ENCODE assay signal across 9 cellular contexts in genomic region chr5:66554211-66554610, GRCh38. TPM values are rescaled to one million over a fixed set of nuclear protein-coding genes. Genes with fewer than 3 reads are reported as not detected.
A peak's percentile ranks its signal among the peaks of the same experiment; 100 is the strongest.
DNase-seq lines count a peak whose midpoint lies in the region; ATAC-seq and TF ChIP-seq lines count a peak whose summit lies in the region.
"Had no signal": no experiment of that assay in that cellular context is flagged by ENCODE, and none has a peak within 500 bp of the region (broad histone marks: within the 10 kb centered on the region; RNA-seq: fewer than 3 reads in every experiment).

No MANE protein-coding gene starts in this region.

- no peak overlapping the region for H3K9ac ChIP-seq in SU-DHL-6 (ENCODE audit: low read length)

- no peak for TF ChIP-seq POLR2A in vagina (IDR thresholded peaks at IDR 0.05)

- no peaks in the 10 kb centered on the region for H3K4me1 ChIP-seq in vagina
- H3K4me1 ChIP-seq: adrenal gland had no signal

- H3F3A ChIP-seq in SU-DHL-6 (ENCODE audit: insufficient read depth), result no peaks in the 10 kb centered on the region; the same call in 1 of the 2 replicates

- no peaks in the 10 kb centered on the region for H3K79me2 ChIP-seq in SU-DHL-6 (ENCODE audit: insufficient read depth, low read length)

- H3K4me2 ChIP-seq in SU-DHL-6 (ENCODE audit: low read depth, low read length, poor library complexity, severe bottlenecking), result peak overlapping the region; percentile 48

- no peaks in the 10 kb centered on the region for H3K27me3 ChIP-seq in SU-DHL-6 (ENCODE audit: low read length)
- H3K27me3 ChIP-seq in vagina, result no peaks in the 10 kb centered on the region
- H3K27me3 ChIP-seq: adrenal gland had no signal

- peak overlapping the region; percentile 18 for H2AFZ ChIP-seq in SU-DHL-6 (ENCODE audit: low read depth, low read length, severe bottlenecking)

- peak; percentile 16 for DNase-seq in Ammon's horn (ENCODE audit: low spot score)
- peak; percentile 5 for DNase-seq in GM19238 (ENCODE audit: insufficient read length, low spot score)
- DNase-seq in midbrain (lab: John Stamatoyannopoulos, UW), result peak; percentile 1
- no peak for DNase-seq in cardiac septum (ENCODE audit: low spot score)
- no peak for DNase-seq in mesenteric fat pad (ENCODE audit: low spot score)
- no peak for DNase-seq in vagina (ENCODE audit: extremely low spot score in 2 of 2)

- H3K27ac ChIP-seq in SU-DHL-6 (ENCODE audit: low read depth, low read length) (peak overlapping the region; percentile 46), vagina (no peak overlapping the region)
- H3K27ac ChIP-seq: adrenal gland had no signal

- ATAC-seq in HG03139 (IDR thresholded peaks at IDR 0.05; ENCODE audit: unreplicated experiment), result peak; percentile 99

- H3K9me3 ChIP-seq in SU-DHL-6 (ENCODE audit: insufficient read depth, low read length), result peaks cover 8% of the 10 kb centered on the region; the same call in 1 of the 2 replicates
- peaks cover 6% of the 10 kb centered on the region for H3K9me3 ChIP-seq in vagina
- H3K9me3 ChIP-seq: adrenal gland had no signal

- no peak for TF ChIP-seq CTCF in SU-DHL-6 (IDR thresholded peaks at IDR 0.05; ENCODE audit: insufficient read depth, low read length, poor library complexity, severe bottlenecking)
- no peak for TF ChIP-seq CTCF in vagina (IDR thresholded peaks at IDR 0.05)

- peak overlapping the region; percentile 4 for H3K4me3 ChIP-seq in SU-DHL-6 (ENCODE audit: insufficient read depth, low read length, poor library complexity, severe bottlenecking)
- H3K4me3 ChIP-seq in vagina, result no peak overlapping the region
- H3K4me3 ChIP-seq: adrenal gland had no signal

- intact Hi-C loops in cardiac septum (cut with DNase I), result loop anchor here (2.0 kb wide), 1 partner anchor 35 kb away; no protein-coding TSS in a partner anchor
- intact Hi-C loops in vagina (cut with DNase I), result no loop called here

- no peaks in the 10 kb centered on the region for H3K36me3 ChIP-seq in SU-DHL-6 (ENCODE audit: low read length)
- H3K36me3 ChIP-seq in vagina, result no peaks in the 10 kb centered on the region
- H3K36me3 ChIP-seq: adrenal gland had no signal

- no peaks in the 10 kb centered on the region for H3K9me2 ChIP-seq in SU-DHL-6 (replicated peaks; ENCODE audit: insufficient read depth, low read length)

- H4K20me1 ChIP-seq in SU-DHL-6 (ENCODE audit: low read depth, low read length), result no peaks in the 10 kb centered on the region

RNA-seq across cellular contexts. Expression of gene MAST4, which starts 42.0 kb away (rescaled TPM):
- total RNA-seq in cardiac septum, result 91.4 TPM
- 45.2 TPM for total RNA-seq in mesenteric fat pad
- 85.9 TPM for total RNA-seq in vagina

Comparison
In these comparisons a context has a peak if more than half of its experiments do, and no peak if none do; other contexts are left out.
1. DNase-seq: peak in Ammon's horn (single experiment), GM19238 (single experiment) and midbrain (single experiment); none in cardiac septum (single experiment), mesenteric fat pad (single experiment) and vagina (0 of 2).